Comparison of ENCODE assay signal across 15 cellular contexts in the genomic region with DNA sequence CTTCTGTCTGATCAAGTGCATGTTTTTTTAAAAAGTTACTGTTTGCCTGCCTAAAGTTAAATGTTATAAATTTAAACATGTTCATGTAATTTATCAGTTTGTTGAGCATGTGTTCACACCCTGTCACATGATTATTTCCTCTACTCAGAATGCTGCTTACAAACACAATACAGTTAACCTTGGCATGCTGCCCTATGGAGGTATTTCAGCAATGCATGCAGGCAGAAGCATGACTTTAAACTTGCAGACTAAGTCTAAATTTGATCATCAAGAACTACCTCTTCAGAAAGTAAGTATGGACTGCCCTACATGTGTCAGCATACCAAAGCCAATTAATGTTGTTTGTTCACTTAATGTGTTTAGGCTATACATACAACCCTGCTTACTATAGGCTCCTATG.
DNase-seq lines count a peak whose midpoint lies in the region; ATAC-seq, FAIRE-seq and TF ChIP-seq lines count a peak whose summit lies in the region.
"Had no signal": no experiment of that assay in that cellular context is flagged by ENCODE, and none has a peak within 500 bp of the region (broad histone marks: within the 10 kb centered on the region; RNA-seq: fewer than 3 reads in every experiment).

No MANE protein-coding gene starts in this region.

- FAIRE-seq in astrocyte (lab: Jason Lieb, UNC) = peak; percentile 77
- FAIRE-seq in HepG2 (lab: Jason Lieb, UNC) = no peak
- FAIRE-seq: D721Med had no signal

- in situ Hi-C loops in HepG2 (cut with HindIII; ENCODE audit: extremely low pct_ligation_motif_present, low pct_unique_long_range_greater_than_20kb) = no loop called here

- H3K36me3 ChIP-seq in astrocyte (ENCODE audit: insufficient read depth, low read length) (no peaks in the 10 kb centered on the region), hepatocyte (replicated peaks; ENCODE audit: insufficient read depth, low read depth) (no peaks in the 10 kb centered on the region), HepG2 (replicated peaks in 1 of 2; ENCODE audit: control insufficient read depth in 1 of 2, insufficient read depth in 2 of 2, low read length in 2 of 2) (no peaks in the 10 kb centered on the region)
- H3K36me3 ChIP-seq: ascending aorta had no signal

- ATAC-seq in HepG2 = no peak

- no peaks in the 10 kb centered on the region for H3K36me3 Mint-ChIP-seq in astrocyte (ENCODE audit: low read depth, unreplicated experiment)
- H3K36me3 Mint-ChIP-seq in activated naive CD4-positive, alpha-beta T cell treated with anti-CD3 and anti-CD28 coated beads for 36 hours (ENCODE audit: low read depth) = no peaks in the 10 kb centered on the region
- no peaks in the 10 kb centered on the region for H3K36me3 Mint-ChIP-seq in activated T-helper 2 cell treated with anti-CD3 and anti-CD28 coated beads, Interferon-gamma antibody, Interleukin-2, Interleukin-4, amounts not matched to agents 10 μg/mL and 5 μg/mL and 100 μg/mL, durations not matched to agents 14 hours and 24 hours and 36 hours (ENCODE audit: low read depth)

- H3K79me2 ChIP-seq in astrocyte (ENCODE audit: insufficient read depth, low read length) = no peaks in the 10 kb centered on the region
- no peaks in the 10 kb centered on the region for H3K79me2 ChIP-seq in hepatocyte
- H3K79me2 ChIP-seq in HepG2 (ENCODE audit: insufficient read depth, low read length) = no peaks in the 10 kb centered on the region

- no peak overlapping the region for H2AFZ ChIP-seq in astrocyte (ENCODE audit: low read depth, low read length)
- H2AFZ ChIP-seq in hepatocyte = no peak overlapping the region
- no peak overlapping the region for H2AFZ ChIP-seq in HepG2 (ENCODE audit: low read length)

- H3K9ac ChIP-seq in astrocyte (ENCODE audit: low read length) = no peak overlapping the region
- H3K9ac ChIP-seq in HepG2 (ENCODE audit: insufficient read depth, low read depth, low read length) = no peak overlapping the region

- TF ChIP-seq EP300 in HepG2 (IDR thresholded peaks at IDR 0.05; ENCODE audit: low read depth in 2 of 2, low read length in 2 of 2) = no peak
- no peak for TF ChIP-seq EP300 in HepG2 (CRISPR knock-in tag; IDR thresholded peaks at IDR 0.05; ENCODE audit: borderline replicate concordance)

- DNase-seq in AG09319 (ENCODE audit: extremely low read depth, low read depth) (peak; percentile 29), HS-27A (ENCODE audit: low read depth) (peak; percentile 84), astrocyte (ENCODE audit: low read depth) (peak; percentile 82), hepatocyte (ENCODE audit: low spot score) (peak; percentile 17), NCI-H1092 treated with DMSO at 0.1 percent for 48 hours (lab: John Stamatoyannopoulos, UW) (no peak), HepG2 (ENCODE audit: low spot score) (no peak)
- no peak for DNase-seq in activated naive CD4-positive, alpha-beta T cell treated with anti-CD3 and anti-CD28 coated beads for 36 hours
- DNase-seq in activated T-helper 2 cell treated with anti-CD3 and anti-CD28 coated beads, Interferon-gamma antibody, Interleukin-2, Interleukin-4, amounts not matched to agents 10 μg/mL and 5 μg/mL and 100 μg/mL, durations not matched to agents 14 hours and 24 hours and 36 hours (ENCODE audit: low spot score) = no peak
- DNase-seq: head of caudate nucleus, Kasumi-1, NCI-H526 treated with DMSO at 0.1 percent for 48 hours had no signal

- no peaks in the 10 kb centered on the region for H4K20me1 ChIP-seq in astrocyte (ENCODE audit: insufficient read depth, low read length)
- H4K20me1 ChIP-seq in hepatocyte (ENCODE audit: insufficient read depth, poor library complexity, severe bottlenecking) = no peaks in the 10 kb centered on the region
- H4K20me1 ChIP-seq in HepG2 (ENCODE audit: insufficient read depth, low read length) = no peaks in the 10 kb centered on the region

- no peak overlapping the region for H3K27ac Mint-ChIP-seq in astrocyte (ENCODE audit: unreplicated experiment)
- H3K27ac Mint-ChIP-seq in activated naive CD4-positive, alpha-beta T cell treated with anti-CD3 and anti-CD28 coated beads for 36 hours = no peak overlapping the region
- H3K27ac Mint-ChIP-seq in activated T-helper 2 cell treated with anti-CD3 and anti-CD28 coated beads, Interferon-gamma antibody, Interleukin-2, Interleukin-4, amounts not matched to agents 10 μg/mL and 5 μg/mL and 100 μg/mL, durations not matched to agents 14 hours and 24 hours and 36 hours = no peak overlapping the region
- H3K27ac Mint-ChIP-seq: T-helper 1 cell treated with Interleukin-12 subunit alpha and Interleukin-12 subunit beta and Interleukin-4 antibody, amounts not matched to agents 30 μg/mL and 1 μg/mL, for 36 hours had no signal

- H3K27me3 ChIP-seq in astrocyte (ENCODE audit: insufficient read depth, low read length) = no peaks in the 10 kb centered on the region
- no peaks in the 10 kb centered on the region for H3K27me3 ChIP-seq in hepatocyte
- no peaks in the 10 kb centered on the region for H3K27me3 ChIP-seq in HepG2 (ENCODE audit: control insufficient read depth in 1 of 2, insufficient read depth in 2 of 2, low read length in 2 of 2)
- H3K27me3 ChIP-seq: ascending aorta had no signal

- no peak overlapping the region for H3K4me3 ChIP-seq in astrocyte (ENCODE audit: insufficient read depth, low read depth, low read length)
- no peak overlapping the region for H3K4me3 ChIP-seq in hepatocyte
- no peak overlapping the region for H3K4me3 ChIP-seq in HepG2 (replicated peaks in 1 of 3; ENCODE audit: insufficient read depth in 1 of 3, low read depth in 2 of 3, low read length in 3 of 3)
- H3K4me3 ChIP-seq: ascending aorta, skin epidermis had no signal

- no peaks in the 10 kb centered on the region for H3K27me3 Mint-ChIP-seq in astrocyte (ENCODE audit: low read depth, unreplicated experiment)
- no peaks in the 10 kb centered on the region for H3K27me3 Mint-ChIP-seq in activated naive CD4-positive, alpha-beta T cell treated with anti-CD3 and anti-CD28 coated beads for 36 hours (ENCODE audit: low read depth)
- H3K27me3 Mint-ChIP-seq in activated T-helper 2 cell treated with anti-CD3 and anti-CD28 coated beads, Interferon-gamma antibody, Interleukin-2, Interleukin-4, amounts not matched to agents 10 μg/mL and 5 μg/mL and 100 μg/mL, durations not matched to agents 14 hours and 24 hours and 36 hours (ENCODE audit: low read depth) = no peaks in the 10 kb centered on the region

- no peaks in the 10 kb centered on the region for H3K9me2 ChIP-seq in hepatocyte (replicated peaks; ENCODE audit: insufficient read depth)

- no TSS peak for BruUV-seq in HepG2 (replicated peaks; lab: Mats Ljungman, UMichigan)

- H3K4me2 ChIP-seq in astrocyte (ENCODE audit: low read length) (peak overlapping the region; percentile 52), hepatocyte (no peak overlapping the region), HepG2 (ENCODE audit: low read depth, low read length) (no peak overlapping the region)

- POLR2A ChIA-PET in HepG2 (lab: Yijun Ruan, JAX) = no interaction called here

- H3K4me1 Mint-ChIP-seq in astrocyte (ENCODE audit: low read depth, unreplicated experiment) = peaks cover 45% of the 10 kb centered on the region
- no peaks in the 10 kb centered on the region for H3K4me1 Mint-ChIP-seq in activated naive CD4-positive, alpha-beta T cell treated with anti-CD3 and anti-CD28 coated beads for 36 hours (ENCODE audit: low read depth)
- H3K4me1 Mint-ChIP-seq in activated T-helper 2 cell treated with anti-CD3 and anti-CD28 coated beads, Interferon-gamma antibody, Interleukin-2, Interleukin-4, amounts not matched to agents 10 μg/mL and 5 μg/mL and 100 μg/mL, durations not matched to agents 14 hours and 24 hours and 36 hours (ENCODE audit: low read depth) = no peaks in the 10 kb centered on the region

- peak overlapping the region; percentile 10 for H3K27ac ChIP-seq in astrocyte (ENCODE audit: low read depth, low read length)
- H3K27ac ChIP-seq in hepatocyte = no peak overlapping the region
- no peak overlapping the region for H3K27ac ChIP-seq in HepG2 (ENCODE audit: extremely low read length, insufficient read depth, low read length)
- H3K27ac ChIP-seq: ascending aorta, skin epidermis had no signal

- H3K9me3 Mint-ChIP-seq in astrocyte (ENCODE audit: unreplicated experiment) = no peaks in the 10 kb centered on the region
- H3K9me3 Mint-ChIP-seq in activated naive CD4-positive, alpha-beta T cell treated with anti-CD3 and anti-CD28 coated beads for 36 hours = no peaks in the 10 kb centered on the region
- no peaks in the 10 kb centered on the region for H3K9me3 Mint-ChIP-seq in activated T-helper 2 cell treated with anti-CD3 and anti-CD28 coated beads, Interferon-gamma antibody, Interleukin-2, Interleukin-4, amounts not matched to agents 10 μg/mL and 5 μg/mL and 100 μg/mL, durations not matched to agents 14 hours and 24 hours and 36 hours
- H3K9me3 Mint-ChIP-seq: T-helper 1 cell treated with Interleukin-12 subunit alpha and Interleukin-12 subunit beta and Interleukin-4 antibody, amounts not matched to agents 30 μg/mL and 1 μg/mL, for 36 hours had no signal

- TF ChIP-seq RAD21 in HepG2 (CRISPR knock-in tag; IDR thresholded peaks at IDR 0.05) = no peak

- TF ChIP-seq CTCF in AG09319 (IDR thresholded peaks at IDR 0.05; ENCODE audit: low read depth, low read length) = no peak
- TF ChIP-seq CTCF in astrocyte (IDR thresholded peaks at IDR 0.05; ENCODE audit: insufficient read depth, low read depth, low read length) = no peak
- no peak for TF ChIP-seq CTCF in hepatocyte (IDR thresholded peaks at IDR 0.05; ENCODE audit: poor library complexity)
- no peak for TF ChIP-seq CTCF in HepG2 (CRISPR knock-in tag; IDR thresholded peaks at IDR 0.05)

- H3K9me3 ChIP-seq in astrocyte (ENCODE audit: insufficient read depth, low read depth, low read length) (no peaks in the 10 kb centered on the region), hepatocyte (ENCODE audit: low read depth) (no peaks in the 10 kb centered on the region), HepG2 (ENCODE audit: low read length) (no peaks in the 10 kb centered on the region)
- H3K9me3 ChIP-seq: ascending aorta had no signal

- TF ChIP-seq POLR2A in HepG2 (IDR thresholded peaks at IDR 0.05; ENCODE audit: insufficient read depth in 1 of 2, low read depth in 2 of 2, low read length in 2 of 2) = no peak

- H3K4me1 ChIP-seq in astrocyte (ENCODE audit: insufficient read depth, low read length) (peaks cover 18% of the 10 kb centered on the region), hepatocyte (ENCODE audit: insufficient read depth) (no peaks in the 10 kb centered on the region), HepG2 (ENCODE audit: insufficient read depth, low read length) (no peaks in the 10 kb centered on the region)
- H3K4me1 ChIP-seq: ascending aorta had no signal

- CTCF ChIA-PET in activated naive CD4-positive, alpha-beta T cell treated with anti-CD3 and anti-CD28 coated beads for 36 hours (lab: Charles Lee) = no interaction called here
- CTCF ChIA-PET in HepG2 (lab: Yijun Ruan, JAX; ENCODE audit: low intra/inter-chr PET ratio, low total read pairs) = no interaction called here

- no peak overlapping the region for H3K4me3 Mint-ChIP-seq in astrocyte (ENCODE audit: unreplicated experiment)
- no peak overlapping the region for H3K4me3 Mint-ChIP-seq in activated naive CD4-positive, alpha-beta T cell treated with anti-CD3 and anti-CD28 coated beads for 36 hours
- H3K4me3 Mint-ChIP-seq in activated T-helper 2 cell treated with anti-CD3 and anti-CD28 coated beads, Interferon-gamma antibody, Interleukin-2, Interleukin-4, amounts not matched to agents 10 μg/mL and 5 μg/mL and 100 μg/mL, durations not matched to agents 14 hours and 24 hours and 36 hours (ENCODE audit: low read depth) = no peak overlapping the region
- H3K4me3 Mint-ChIP-seq: T-helper 1 cell treated with Interleukin-12 subunit alpha and Interleukin-12 subunit beta and Interleukin-4 antibody, amounts not matched to agents 30 μg/mL and 1 μg/mL, for 36 hours had no signal

- intact Hi-C loops in activated naive CD4-positive, alpha-beta T cell treated with anti-CD3 and anti-CD28 coated beads for 36 hours (cut with micrococcal nuclease) = no loop called here
- intact Hi-C loops in HepG2 (cut with micrococcal nuclease; ENCODE audit: unreplicated experiment) = no loop called here
- intact Hi-C loops in activated T-helper 2 cell treated with anti-CD3 and anti-CD28 coated beads, Interferon-gamma antibody, Interleukin-2, Interleukin-4, amounts not matched to agents 10 μg/mL and 5 μg/mL and 100 μg/mL, durations not matched to agents 14 hours and 24 hours and 36 hours (cut with micrococcal nuclease) = no loop called here

Comparison
In these comparisons a context has a peak if more than half of its experiments do, and no peak if none do; other contexts are left out.
1. DNase-seq: peak in AG09319 (single experiment), HS-27A (single experiment), astrocyte (single experiment) and hepatocyte (single experiment); none in NCI-H1092 treated with DMSO at 0.1 percent for 48 hours (single experiment), activated naive CD4-positive, alpha-beta T cell treated with anti-CD3 and anti-CD28 coated beads for 36 hours (single experiment), HepG2 (single experiment) and activated T-helper 2 cell treated with anti-CD3 and anti-CD28 coated beads, Interferon-gamma antibody, Interleukin-2, Interleukin-4, amounts not matched to agents 10 μg/mL and 5 μg/mL and 100 μg/mL, durations not matched to agents 14 hours and 24 hours and 36 hours (single experiment).